Comparison of ENCODE assay signal across 22 cellular contexts in genomic region chr19:7288131-7288530, GRCh38. TPM values are rescaled to one million over a fixed set of nuclear protein-coding genes. Genes with fewer than 3 reads are reported as not detected.
A peak's percentile ranks its signal among the peaks of the same experiment; 100 is the strongest.
DNase-seq lines count a peak whose midpoint lies in the region; ATAC-seq and TF ChIP-seq lines count a peak whose summit lies in the region.
"Had no signal": no experiment of that assay in that cellular context is flagged by ENCODE, and none has a peak within 500 bp of the region (broad histone marks: within the 10 kb centered on the region; RNA-seq: fewer than 3 reads in every experiment).

No MANE protein-coding gene starts in this region.

- H3K14ac ChIP-seq in trophoblast cell (ENCODE audit: low read length) = no peak overlapping the region

- intact Hi-C loops in body of pancreas (cut with DNase I) = no loop called here

- no peak overlapping the region for H4K8ac ChIP-seq in trophoblast cell (ENCODE audit: low read depth, low read length)

- 92 to 100% methylated on average over 1 of the region's 1 CpG for WGBS in body of pancreas, 2 donors
- no CpG with 5 or more reads among the region's 1 CpG for WGBS in trophoblast cell (ENCODE audit: extremely low coverage, insufficient coverage, insufficient read length)

- H3F3A ChIP-seq in OCI-LY1 (ENCODE audit: insufficient read depth, low read length) = no peaks in the 10 kb centered on the region

- no peaks in the 10 kb centered on the region for H3K79me1 ChIP-seq in trophoblast cell (ENCODE audit: low read length)

- H4K20me1 ChIP-seq in OCI-LY1 (ENCODE audit: insufficient read depth, low read length) (no peaks in the 10 kb centered on the region), osteoblast (ENCODE audit: insufficient read depth, low read length) (peaks cover 6% of the 10 kb centered on the region)

- H3K4me1 ChIP-seq in OCI-LY1 (ENCODE audit: insufficient read depth, low read length, severe bottlenecking) (peaks cover 58% of the 10 kb centered on the region), body of pancreas (peaks cover 63% of the 10 kb centered on the region), trophoblast cell (ENCODE audit: control insufficient read depth in 1 of 2, insufficient read depth in 2 of 2, low read length in 2 of 2) (peaks cover 3 to 5% of the 10 kb centered on the region in 2 experiments), osteoblast (ENCODE audit: insufficient read depth, low read length) (no peaks in the 10 kb centered on the region)

- no peak overlapping the region for H2AFZ ChIP-seq in OCI-LY1 (ENCODE audit: low read length)
- no peak overlapping the region for H2AFZ ChIP-seq in trophoblast cell (ENCODE audit: insufficient read depth, low read length, poor library complexity)
- no peak overlapping the region for H2AFZ ChIP-seq in osteoblast (ENCODE audit: low read length)

- H2BK5ac ChIP-seq in trophoblast cell (ENCODE audit: low read depth, low read length, poor library complexity) = no peak overlapping the region

- peak overlapping the region; percentile 18 for H3K27ac ChIP-seq in OCI-LY1 (ENCODE audit: low read depth, low read length, poor library complexity, severe bottlenecking)
- H3K27ac ChIP-seq in body of pancreas = peak overlapping the region in 3 of 4 donors; percentile 48 to 99 (median 53)
- H3K27ac ChIP-seq in trophoblast cell (ENCODE audit: low read depth, low read length) = no peak overlapping the region
- no peak overlapping the region for H3K27ac ChIP-seq in osteoblast (ENCODE audit: low read depth, low read length)
- H3K27ac ChIP-seq: Peyer's patch, SK-N-MC had no signal

- TF ChIP-seq POLR2A in body of pancreas (IDR thresholded peaks at IDR 0.05) = no peak
- TF ChIP-seq POLR2A in erythroblast (IDR thresholded peaks at IDR 0.05; ENCODE audit: low read length) = no peak

- DNase-seq in body of pancreas (no peak), trophoblast cell (peak; percentile 83 to 86), SW 1271 (lab: John Stamatoyannopoulos, UW) (no peak), osteoblast (ENCODE audit: insufficient read length, low spot score, missing footprints) (no peak), erythroblast (lab: John Stamatoyannopoulos, UW) (no peak)
- DNase-seq: Calu3; CD8-positive, alpha-beta memory T cell; DMS79 treated with DMSO at 0.1 percent for 48 hours; GF-D8; Karpas-422; NCI-H1092; NCI-H1417 treated with DMSO at 0.1 percent for 48 hours; NCI-H1694 treated with DMSO at 0.1 percent for 48 hours; NCI-H2081; NCI-H2227 treated with DMSO at 0.1 percent for 48 hours; NCI-H526 treated with DMSO at 0.1 percent for 48 hours; OCI-M1; Peyer's patch; SHP77 treated with DMSO at 0.1 percent for 48 hours had no signal

- ATAC-seq in body of pancreas = no peak
- no peak for ATAC-seq in HG03159 (IDR thresholded peaks at IDR 0.05; ENCODE audit: unreplicated experiment)

- H2BK12ac ChIP-seq in trophoblast cell (ENCODE audit: low read length) = no peak overlapping the region

- no peak overlapping the region for H3K18ac ChIP-seq in trophoblast cell (ENCODE audit: low read length)

- H4K91ac ChIP-seq in trophoblast cell (ENCODE audit: low read depth, low read length) = no peak overlapping the region

- TF ChIP-seq CTCF in OCI-LY1 (IDR thresholded peaks at IDR 0.05; ENCODE audit: low read length) (no peak), body of pancreas (IDR thresholded peaks at IDR 0.05) (no peak), osteoblast (IDR thresholded peaks at IDR 0.05; ENCODE audit: extremely low read depth, low read depth, low read length) (no peak)

- no peak overlapping the region for H2AK5ac ChIP-seq in trophoblast cell (ENCODE audit: low read length)

- H2BK120ac ChIP-seq in trophoblast cell (ENCODE audit: insufficient read depth, low read length, poor library complexity) = no peak overlapping the region

- H3K4me3 ChIP-seq in OCI-LY1 (ENCODE audit: low read depth, low read length, poor library complexity, severe bottlenecking) (no peak overlapping the region), body of pancreas (no peak overlapping the region), trophoblast cell (ENCODE audit: low read depth, low read length) (no peak overlapping the region), osteoblast (ENCODE audit: insufficient read depth, low read length) (no peak overlapping the region)
- H3K4me3 ChIP-seq: Peyer's patch, SK-N-MC had no signal

- no peaks in the 10 kb centered on the region for H3K9me2 ChIP-seq in OCI-LY1 (ENCODE audit: low read depth, low read length)

- no peak overlapping the region for H3K4ac ChIP-seq in trophoblast cell (ENCODE audit: low read depth, low read length)

- no peaks in the 10 kb centered on the region for H3K9me3 ChIP-seq in OCI-LY1 (ENCODE audit: low read length)
- H3K9me3 ChIP-seq in body of pancreas = no peaks in the 10 kb centered on the region
- H3K9me3 ChIP-seq in trophoblast cell (ENCODE audit: insufficient read depth, low read depth, low read length) = no peaks in the 10 kb centered on the region
- no peaks in the 10 kb centered on the region for H3K9me3 ChIP-seq in osteoblast (ENCODE audit: low read depth, low read length)
- H3K9me3 ChIP-seq: Peyer's patch had no signal

- H3K27me3 ChIP-seq in OCI-LY1 (ENCODE audit: insufficient read depth, low read length) (no peaks in the 10 kb centered on the region), body of pancreas (no peaks in the 10 kb centered on the region), trophoblast cell (ENCODE audit: insufficient read depth, low read length) (no peaks in the 10 kb centered on the region), osteoblast (ENCODE audit: insufficient read depth, low read length) (peaks cover 4% of the 10 kb centered on the region)
- H3K27me3 ChIP-seq: Peyer's patch had no signal

- no peak overlapping the region for H4K12ac ChIP-seq in trophoblast cell (ENCODE audit: low read depth, low read length)

- H3K36me3 ChIP-seq in OCI-LY1 (ENCODE audit: insufficient read depth, low read length) (no peaks in the 10 kb centered on the region), body of pancreas (replicated peaks in 1 of 2; ENCODE audit: insufficient read depth in 1 of 2, low read depth in 2 of 2) (no peaks in the 10 kb centered on the region), trophoblast cell (ENCODE audit: control insufficient read depth in 1 of 2, insufficient read depth in 2 of 2, low read length in 2 of 2) (no peaks in the 10 kb centered on the region), osteoblast (ENCODE audit: insufficient read depth, low read length) (no peaks in the 10 kb centered on the region)
- H3K36me3 ChIP-seq: Peyer's patch had no signal

- H3K4me2 ChIP-seq in OCI-LY1 (ENCODE audit: low read length) (no peak overlapping the region), trophoblast cell (ENCODE audit: low read length) (no peak overlapping the region), osteoblast (ENCODE audit: insufficient read depth, low read length) (no peak overlapping the region)

- no peak overlapping the region for H3K23ac ChIP-seq in trophoblast cell (ENCODE audit: low read length)

- H3K79me2 ChIP-seq in OCI-LY1 (ENCODE audit: insufficient read depth, low read length) = no peaks in the 10 kb centered on the region
- peaks cover under 1% of the 10 kb centered on the region for H3K79me2 ChIP-seq in trophoblast cell (ENCODE audit: control insufficient read depth, insufficient read depth, low read length, poor library complexity)
- H3K79me2 ChIP-seq in osteoblast (ENCODE audit: insufficient read depth, low read length) = no peaks in the 10 kb centered on the region

- H3K9ac ChIP-seq in OCI-LY1 (ENCODE audit: low read length) (no peak overlapping the region), trophoblast cell (ENCODE audit: low read length) (no peak overlapping the region)

RNA-seq across cellular contexts. Expression of gene INSR, which starts 6.1 kb away (rescaled TPM):
- 100 to 1,000 TPM; 243 to 284 TPM for total RNA-seq in body of pancreas
- 7.5 and 7.6 TPM in 2 replicates for polyA plus RNA-seq in trophoblast cell (2013)
- 36.8 and 44.2 TPM in 2 replicates for total RNA-seq in osteoblast
- polyA plus RNA-seq: CD8-positive, alpha-beta memory T cell had no signal

Comparison
In these comparisons a context has a peak if more than half of its experiments do, and no peak if none do; other contexts are left out.
1. H3K27ac ChIP-seq: peak in OCI-LY1 (single experiment) and body of pancreas (3 of 4); none in trophoblast cell (single experiment) and osteoblast (single experiment).
2. DNase-seq: peak in trophoblast cell (2 of 2); none in body of pancreas (0 of 4), SW 1271 (0 of 2), osteoblast (single experiment) and erythroblast (0 of 2).